In genomic region chr5:43555895-43556606, GRCh38 we compare ENCODE assay signal across 8 cellular contexts. TPM values are rescaled to one million over a fixed set of nuclear protein-coding genes. Genes with fewer than 3 reads are reported as not detected.
A peak's percentile ranks its signal among the peaks of the same experiment; 100 is the strongest.
DNase-seq lines count a peak whose midpoint lies in the region; ATAC-seq and TF ChIP-seq lines count a peak whose summit lies in the region.

No MANE protein-coding gene starts in this region.

- DNase-seq in HuH-7.5 (ENCODE audit: low spot score): peak; percentile 64
- DNase-seq in SK-N-DZ (ENCODE audit: low spot score): peak; percentile 33
- peak in 46 of 56 donors; percentile 1 to 65 (median 22) for DNase-seq in amygdala (lab: John Stamatoyannopoulos, UW)
- DNase-seq in hepatic stellate cell (ENCODE audit: low spot score): peak; percentile 56
- peak; percentile 23 for DNase-seq in renal cortical epithelial cell (ENCODE audit: low read depth)
- DNase-seq in aorta: peak; percentile 68 to 84

- no peaks in the 10 kb centered on the region for H3K27me3 ChIP-seq in aorta (ENCODE audit: control insufficient read depth in 1 of 2, insufficient read depth in 2 of 2, low read length in 1 of 2)

- intact Hi-C loops in aorta (cut with DNase I): loop anchor here (2.0 to 5.0 kb wide), 3 partner anchors 39 to 71 kb away; partner anchors contain the start of genes NNT (in 2 of the 2) and C5orf34 (in 1 of the 2)

- ATAC-seq in GM21367 (IDR thresholded peaks at IDR 0.05; ENCODE audit: unreplicated experiment) (peak; percentile 13), aorta (ENCODE audit: low FRiP score) (no peak)

- TF ChIP-seq CTCF in C4-2B (conservative IDR thresholded peaks at IDR 0.05): no peak; the same call in 1 of the 2 replicates

- H3K9me3 ChIP-seq in aorta (ENCODE audit: control insufficient read depth, low read length): no peaks in the 10 kb centered on the region

- H3K27ac ChIP-seq in C4-2B (peak overlapping the region; percentile 95), aorta (ENCODE audit: low read depth in 1 of 2, low read length in 2 of 2) (peak overlapping the region; percentile 51 to 99)

- peaks cover 0 to 10% of the 10 kb centered on the region in 2 donors for H3K4me1 ChIP-seq in aorta (ENCODE audit: control insufficient read depth in 1 of 2, insufficient read depth in 2 of 2, low read length in 2 of 2)

- no peaks in the 10 kb centered on the region for H3K36me3 ChIP-seq in aorta (ENCODE audit: control insufficient read depth in 1 of 2, insufficient read depth in 2 of 2, low read length in 1 of 2)

- H3K4me3 ChIP-seq in aorta (ENCODE audit: low read length in 2 of 2): peak overlapping the region; percentile 73 to 100

- WGBS in aorta, 2 donors: 0% methylated on average over 40 to 44 of the region's 44 CpGs

RNA-seq across cellular contexts. Expression of gene PAIP1, which starts 0.8 kb away (rescaled TPM):
- 151 and 177 TPM in 2 replicates for polyA plus RNA-seq in SK-N-DZ (2014; cell fraction: cytosol; rRNA removed)
- polyA plus RNA-seq in SK-N-DZ (2014; cell fraction: nucleus; rRNA removed): 124 and 129 TPM in 2 replicates
- total RNA-seq in renal cortical epithelial cell: 199 and 205 TPM in 2 replicates
- 10 to 100 TPM; 63.5 to 65.8 TPM for total RNA-seq in aorta
- polyA plus RNA-seq in aorta: 10 to 100 TPM; 58.6 to 62.8 TPM

RNA-seq across cellular contexts. Expression of gene C5orf34, which starts 41.1 kb away (rescaled TPM):
- polyA plus RNA-seq in SK-N-DZ (2014; cell fraction: cytosol; rRNA removed): 19.6 and 20.0 TPM in 2 replicates
- 28.2 and 40.3 TPM in 2 replicates for polyA plus RNA-seq in SK-N-DZ (2014; cell fraction: nucleus; rRNA removed)
- total RNA-seq in renal cortical epithelial cell: 1.7 and 3.0 TPM in 2 replicates
- 1 to 10 TPM; 2.0 to 2.3 TPM for total RNA-seq in aorta
- polyA plus RNA-seq in aorta: under 1 TPM; 0.64 to 0.88 TPM

RNA-seq across cellular contexts. Expression of gene NNT, which starts 46.9 kb away (rescaled TPM):
- 84.4 and 89.5 TPM in 2 replicates for polyA plus RNA-seq in SK-N-DZ (2014; cell fraction: cytosol; rRNA removed)
- polyA plus RNA-seq in SK-N-DZ (2014; cell fraction: nucleus; rRNA removed): 52.0 and 89.0 TPM in 2 replicates
- total RNA-seq in renal cortical epithelial cell: 66.7 and 147 TPM in 2 replicates
- total RNA-seq in aorta: 10 to 100 TPM; 53.6 to 69.4 TPM
- polyA plus RNA-seq in aorta: 10 to 100 TPM; 13.9 to 20.4 TPM

Comparison
In these comparisons a context has a peak if more than half of its experiments do, and no peak if none do; other contexts are left out.
1. DNase-seq: peak in every context shown above with its lines; median percentile 76 in aorta; 64 in HuH-7.5; 56 in hepatic stellate cell; 33 in SK-N-DZ; 23 in renal cortical epithelial cell; 22 in amygdala.